ENCODE assay signal across 22 cellular contexts in genomic region chr4:71275570-71275969, GRCh38.
DNase-seq lines count a peak whose midpoint lies in the region; ATAC-seq and TF ChIP-seq lines count a peak whose summit lies in the region.
"Had no signal": no experiment of that assay in that cellular context is flagged by ENCODE, and none has a peak within 500 bp of the region (broad histone marks: within the 10 kb centered on the region; RNA-seq: fewer than 3 reads in every experiment).

No MANE protein-coding gene starts in this region.

- peak; percentile 4 for DNase-seq in GDM1 (lab: John Stamatoyannopoulos, UW)
- DNase-seq in Kasumi-1 (lab: John Stamatoyannopoulos, UW): peak; percentile 68 to 72
- no peak for DNase-seq in effector memory CD8-positive, alpha-beta T cell
- DNase-seq in activated CD8-positive, alpha-beta memory T cell treated with anti-CD3 and anti-CD28 coated beads for 24 hours: no peak
- DNase-seq in HuH-7.5 (ENCODE audit: low spot score): no peak
- no peak for DNase-seq in suprapubic skin (ENCODE audit: low spot score in 2 of 2)
- no peak for DNase-seq in NCI-H510A treated with DMSO at 0.1 percent for 48 hours (lab: John Stamatoyannopoulos, UW)
- DNase-seq: activated CD4-positive, alpha-beta T cell treated with anti-CD3 and anti-CD28 coated beads, Interleukin-2, amount 10 ng/mL, durations not matched to agents 7 days and 5 days; activated T-cell treated with anti-CD3 and anti-CD28 coated beads, Interleukin-2, amount 50 U/mL, for 4 hours; adrenal gland; cerebellar nuclear complex; gastrocnemius medialis; NCI-H146; NCI-H226; OCI-M1; right cardiac atrium; stimulated activated CD4-positive, alpha-beta T cell treated with anti-CD3 and anti-CD28 coated beads, Interleukin-1b, Interleukin-23, amount 100 ng/mL, for 48 hours; testis had no signal

- ATAC-seq in GM21423 (IDR thresholded peaks at IDR 0.05; ENCODE audit: unreplicated experiment): peak; percentile 52
- ATAC-seq in effector memory CD8-positive, alpha-beta T cell (replicated peaks): peak; percentile 69
- ATAC-seq: activated T-cell treated with anti-CD3 and anti-CD28 coated beads, Interleukin-2, amount 50 U/mL, for 4 hours; gastrocnemius medialis had no signal

- TF ChIP-seq EP300 in suprapubic skin (IDR thresholded peaks at IDR 0.05): no peak

- no peaks in the 10 kb centered on the region for H3K27me3 Mint-ChIP-seq in effector memory CD8-positive, alpha-beta T cell

- no peak overlapping the region for H3K27ac ChIP-seq in suprapubic skin
- H3K27ac ChIP-seq: adrenal gland, gastrocnemius medialis, SJSA1, testis had no signal

- H3K4me3 ChIP-seq in suprapubic skin: no peak overlapping the region
- H3K4me3 ChIP-seq: adrenal gland, gastrocnemius medialis, SJSA1, testis had no signal

- no peaks in the 10 kb centered on the region for H3K36me3 ChIP-seq in suprapubic skin
- H3K36me3 ChIP-seq: adrenal gland, gastrocnemius medialis, SJSA1 had no signal

- peaks cover 4% of the 10 kb centered on the region for H3K4me1 ChIP-seq in suprapubic skin
- H3K4me1 ChIP-seq: adrenal gland, SJSA1, testis had no signal

- no peaks in the 10 kb centered on the region for H3K27me3 ChIP-seq in suprapubic skin
- H3K27me3 ChIP-seq: adrenal gland, gastrocnemius medialis, SJSA1, testis had no signal

- no peaks in the 10 kb centered on the region for H3K36me3 Mint-ChIP-seq in effector memory CD8-positive, alpha-beta T cell (ENCODE audit: insufficient read depth)
- H3K36me3 Mint-ChIP-seq: IgD-negative memory B cell had no signal

- H3K9me3 ChIP-seq in suprapubic skin: no peaks in the 10 kb centered on the region
- H3K9me3 ChIP-seq: adrenal gland, gastrocnemius medialis, SJSA1, testis had no signal

- H3K4me1 Mint-ChIP-seq in effector memory CD8-positive, alpha-beta T cell (ENCODE audit: low read depth in 2 of 2): peaks cover 22 to 25% of the 10 kb centered on the region in 2 donors

- TF ChIP-seq CTCF in suprapubic skin (IDR thresholded peaks at IDR 0.05): no peak

- no peaks in the 10 kb centered on the region for H3K9me3 Mint-ChIP-seq in effector memory CD8-positive, alpha-beta T cell
- H3K9me3 Mint-ChIP-seq: activated CD4-positive, alpha-beta T cell treated with anti-CD3 and anti-CD28 coated beads, Interleukin-2, amount 10 ng/mL, durations not matched to agents 7 days and 5 days; activated T-cell treated with anti-CD3 and anti-CD28 coated beads, Interleukin-2, amount 50 U/mL, for 4 hours; IgD-negative memory B cell; neural crest cell had no signal

- H3K27ac Mint-ChIP-seq in effector memory CD8-positive, alpha-beta T cell: peak overlapping the region; percentile 80 to 87
- H3K27ac Mint-ChIP-seq: activated CD4-positive, alpha-beta T cell treated with anti-CD3 and anti-CD28 coated beads, Interleukin-2, amount 10 ng/mL, durations not matched to agents 7 days and 5 days; IgD-negative memory B cell had no signal

- no peak for TF ChIP-seq POLR2A in suprapubic skin (IDR thresholded peaks at IDR 0.05)

- 50% methylated on average over 4 of the region's 4 CpGs for WGBS in suprapubic skin

- peak overlapping the region; percentile 28 to 48 for H3K4me3 Mint-ChIP-seq in effector memory CD8-positive, alpha-beta T cell
- H3K4me3 Mint-ChIP-seq: activated CD4-positive, alpha-beta T cell treated with anti-CD3 and anti-CD28 coated beads, Interleukin-2, amount 10 ng/mL, durations not matched to agents 7 days and 5 days; activated T-cell treated with anti-CD3 and anti-CD28 coated beads, Interleukin-2, amount 50 U/mL, for 4 hours; neural crest cell had no signal

Comparison
In these comparisons a context has a peak if more than half of its experiments do, and no peak if none do; other contexts are left out.
1. DNase-seq: peak in GDM1 (single experiment) and Kasumi-1 (2 of 2); none in effector memory CD8-positive, alpha-beta T cell (0 of 3), activated CD8-positive, alpha-beta memory T cell treated with anti-CD3 and anti-CD28 coated beads for 24 hours (single experiment), HuH-7.5 (single experiment), suprapubic skin (0 of 2) and NCI-H510A treated with DMSO at 0.1 percent for 48 hours (single experiment).